Comparison of ENCODE assay signal across 1 cellular context in genomic region chr19:38663156-38663651, GRCh38.
TF ChIP-seq lines count a peak whose summit lies in the region.

No MANE protein-coding gene starts in this region.

TF ChIP-seq in H1, 55 proteins besides CTCF, POLR2A, EP300 and RAD21:
- TF ChIP-seq BRCA1 (IDR thresholded peaks at IDR 0.05; ENCODE audit: low read depth, low read length) (no peak), PHF8 (conservative IDR thresholded peaks at IDR 0.05; ENCODE audit: low read depth, low read length) (no peak)
